ENCODE assay signal across 21 cellular contexts in genomic region chr5:102893942-102894341, GRCh38.
"Had no signal": no experiment of that assay in that cellular context is flagged by ENCODE, and none has a peak within 500 bp of the region (broad histone marks: within the 10 kb centered on the region; RNA-seq: fewer than 3 reads in every experiment).

No MANE protein-coding gene starts in this region.

- H3K27me3 ChIP-seq: ascending aorta, colonic mucosa, gastroesophageal sphincter, heart left ventricle, transverse colon had no signal

- H3K9me3 Mint-ChIP-seq: activated CD4-positive, alpha-beta T cell treated with anti-CD3 and anti-CD28 coated beads, Interleukin-2, amount 10 ng/mL, durations not matched to agents 24 days and 14 days; activated naive CD8-positive, alpha-beta T cell treated with anti-CD3 and anti-CD28 coated beads, Interleukin-2, amount 10 ng/mL, durations not matched to agents 7 days and 5 days; activated T-cell treated with anti-CD3 and anti-CD28 coated beads, Interleukin-2, amount 50 U/mL, for 24 hours; activated T-helper 2 cell treated with anti-CD3 and anti-CD28 coated beads, Interferon-gamma antibody, Interleukin-2, Interleukin-4, amounts not matched to agents 10 μg/mL and 5 μg/mL and 100 μg/mL, durations not matched to agents 14 hours and 24 hours and 36 hours; central memory CD8-positive, alpha-beta T cell; nephron progenitor cell; stimulated activated naive CD8-positive, alpha-beta T cell treated with anti-CD3 and anti-CD28 coated beads, Interleukin-15, Interleukin-2, amounts not matched to agents 100 ng/mL and 50 ng/mL, for 24 hours had no signal

- H3K36me3 ChIP-seq: ascending aorta, colonic mucosa, gastroesophageal sphincter, heart left ventricle, transverse colon had no signal

- H3K4me3 Mint-ChIP-seq: activated CD4-positive, alpha-beta T cell treated with anti-CD3 and anti-CD28 coated beads, Interleukin-2, amount 10 ng/mL, durations not matched to agents 24 days and 14 days; activated CD8-positive, alpha-beta T cell treated with anti-CD3 and anti-CD28 coated beads, Interleukin-2, amount 10 ng/mL, durations not matched to agents 7 days and 5 days; activated naive CD8-positive, alpha-beta T cell treated with anti-CD3 and anti-CD28 coated beads, Interleukin-2, amount 10 ng/mL, durations not matched to agents 7 days and 5 days; activated T-cell treated with anti-CD3 and anti-CD28 coated beads, Interleukin-2, amount 50 U/mL, for 24 hours; central memory CD8-positive, alpha-beta T cell; nephron progenitor cell; stimulated activated naive CD8-positive, alpha-beta T cell treated with anti-CD3 and anti-CD28 coated beads, Interleukin-15, Interleukin-2, amounts not matched to agents 100 ng/mL and 50 ng/mL, for 24 hours had no signal

- H3K9me3 ChIP-seq: ascending aorta, colonic mucosa, gastroesophageal sphincter, heart left ventricle, transverse colon had no signal

- H3K4me3 ChIP-seq: ascending aorta, colonic mucosa, gastroesophageal sphincter, heart left ventricle, skin epidermis, transverse colon had no signal

- H3K4me1 ChIP-seq: colonic mucosa, gastroesophageal sphincter, transverse colon had no signal

- H3K27me3 Mint-ChIP-seq: activated CD4-positive, alpha-beta T cell treated with anti-CD3 and anti-CD28 coated beads, Interleukin-2, amount 10 ng/mL, durations not matched to agents 24 days and 14 days; activated naive CD8-positive, alpha-beta T cell treated with anti-CD3 and anti-CD28 coated beads, Interleukin-2, amount 10 ng/mL, durations not matched to agents 7 days and 5 days; activated T-cell treated with anti-CD3 and anti-CD28 coated beads, Interleukin-2, amount 50 U/mL, for 24 hours; central memory CD8-positive, alpha-beta T cell; stimulated activated naive CD8-positive, alpha-beta T cell treated with anti-CD3 and anti-CD28 coated beads, Interleukin-15, Interleukin-2, amounts not matched to agents 100 ng/mL and 50 ng/mL, for 24 hours had no signal

- H3K4me1 Mint-ChIP-seq: activated CD4-positive, alpha-beta T cell treated with anti-CD3 and anti-CD28 coated beads, Interleukin-2, amount 10 ng/mL, durations not matched to agents 24 days and 14 days; activated naive CD8-positive, alpha-beta T cell treated with anti-CD3 and anti-CD28 coated beads, Interleukin-2, amount 10 ng/mL, durations not matched to agents 7 days and 5 days had no signal

- ATAC-seq: activated CD8-positive, alpha-beta T cell treated with anti-CD3 and anti-CD28 coated beads, Interleukin-2, amount 10 ng/mL, durations not matched to agents 7 days and 5 days; gastroesophageal sphincter; left colon had no signal

- DNase-seq: activated CD4-positive, alpha-beta T cell treated with anti-CD3 and anti-CD28 coated beads, Interleukin-2, amount 10 ng/mL, durations not matched to agents 24 days and 14 days; activated CD8-positive, alpha-beta T cell treated with anti-CD3 and anti-CD28 coated beads, Interleukin-2, amount 10 ng/mL, durations not matched to agents 7 days and 5 days; activated naive CD4-positive, alpha-beta T cell treated with Interleukin-2 at 50 U/mL for 16 hours; activated naive CD8-positive, alpha-beta T cell treated with anti-CD3 and anti-CD28 coated beads, Interleukin-2, amount 10 ng/mL, durations not matched to agents 7 days and 5 days; activated T-cell treated with anti-CD3 and anti-CD28 coated beads, Interleukin-2, amount 50 U/mL, for 24 hours; colonic mucosa; erythroblast; heart left ventricle; left colon; midbrain; nephron progenitor cell; occipital lobe; posterior cingulate gyrus; T1000; transverse colon had no signal

- H3K27ac ChIP-seq: ascending aorta, colonic mucosa, gastroesophageal sphincter, heart left ventricle, skin epidermis, transverse colon had no signal

- H3K27ac Mint-ChIP-seq: activated CD4-positive, alpha-beta T cell treated with anti-CD3 and anti-CD28 coated beads, Interleukin-2, amount 10 ng/mL, durations not matched to agents 24 days and 14 days; activated CD8-positive, alpha-beta T cell treated with anti-CD3 and anti-CD28 coated beads, Interleukin-2, amount 10 ng/mL, durations not matched to agents 7 days and 5 days; activated naive CD8-positive, alpha-beta T cell treated with anti-CD3 and anti-CD28 coated beads, Interleukin-2, amount 10 ng/mL, durations not matched to agents 7 days and 5 days; activated T-cell treated with anti-CD3 and anti-CD28 coated beads, Interleukin-2, amount 50 U/mL, for 24 hours; activated T-helper 2 cell treated with anti-CD3 and anti-CD28 coated beads, Interferon-gamma antibody, Interleukin-2, Interleukin-4, amounts not matched to agents 10 μg/mL and 5 μg/mL and 100 μg/mL, durations not matched to agents 14 hours and 24 hours and 36 hours; stimulated activated naive CD8-positive, alpha-beta T cell treated with anti-CD3 and anti-CD28 coated beads, Interleukin-15, Interleukin-2, amounts not matched to agents 100 ng/mL and 50 ng/mL, for 24 hours had no signal
